In the genomic region with DNA sequence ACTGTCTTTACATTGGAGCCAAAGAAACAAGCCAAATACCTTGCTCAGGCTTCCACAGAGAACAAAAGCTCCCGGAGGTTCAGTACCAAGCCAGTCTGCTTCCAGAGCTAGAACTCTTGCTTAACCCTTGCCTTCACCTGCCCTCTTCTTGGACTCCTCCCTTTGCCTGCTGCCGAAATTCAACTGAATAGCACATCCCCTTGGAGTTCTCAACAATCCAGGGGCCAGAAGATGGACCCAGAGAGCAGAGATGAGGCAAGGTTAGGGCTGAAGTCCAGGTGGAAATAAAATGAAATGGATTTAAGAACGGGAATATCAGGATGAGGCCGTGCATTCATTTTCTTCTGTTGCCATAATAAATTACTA, we compare ENCODE assay signal across 1 cellular context.
TF ChIP-seq lines count a peak whose summit lies in the region.

No MANE protein-coding gene starts in this region.

TF ChIP-seq in GM23338, 12 proteins besides CTCF, POLR2A, EP300 and RAD21 (continued from another document):
- TF ChIP-seq ZNF331 (CRISPR knock-in tag; IDR thresholded peaks at IDR 0.05; ENCODE audit: low read depth): no peak
TF ChIP-seq in GM23338: peak in this region for 0.
